Comparison of ENCODE assay signal across 10 cellular contexts in the genomic region with DNA sequence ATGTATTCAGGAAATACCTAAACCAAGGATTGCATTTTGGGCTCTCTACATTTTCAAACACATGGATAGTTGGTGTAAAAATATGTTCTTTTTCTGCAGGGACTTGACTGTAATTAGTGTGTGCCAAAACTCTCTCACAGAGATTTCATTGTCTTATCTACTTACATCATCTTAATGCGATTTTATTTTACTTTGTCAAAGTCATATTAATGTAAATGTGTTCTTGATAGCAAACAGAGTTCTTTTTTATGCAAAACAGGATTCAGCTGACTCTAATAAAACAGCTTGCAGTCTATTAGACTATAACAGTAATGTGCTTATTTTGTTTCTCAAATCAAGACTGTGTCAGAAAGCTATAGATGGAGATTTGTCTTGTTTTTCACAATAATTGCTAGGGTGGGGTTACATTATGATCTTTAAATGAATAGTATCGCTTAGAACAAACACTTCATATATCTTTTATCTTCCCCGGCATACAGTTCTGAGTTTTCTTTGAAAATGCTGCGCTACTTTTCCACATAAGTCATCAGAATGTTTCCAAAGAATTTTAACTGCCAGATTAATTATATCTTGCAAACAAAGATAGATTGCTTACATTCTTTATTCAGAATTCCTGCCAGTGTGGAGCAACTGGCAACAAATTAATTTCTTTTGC.
DNase-seq lines count a peak whose midpoint lies in the region; ATAC-seq and TF ChIP-seq lines count a peak whose summit lies in the region.
"Had no signal": no experiment of that assay in that cellular context is flagged by ENCODE, and none has a peak within 500 bp of the region (broad histone marks: within the 10 kb centered on the region; RNA-seq: fewer than 3 reads in every experiment).

No MANE protein-coding gene starts in this region.

- peaks cover 0 to 61% (median 28%) of the 10 kb centered on the region in 4 donors for H3K4me1 ChIP-seq in tibial artery

- H3K9me3 Mint-ChIP-seq in activated CD4-positive, alpha-beta T cell treated with anti-CD3 and anti-CD28 coated beads, Interleukin-2, amount 10 ng/mL, durations not matched to agents 24 days and 14 days: peaks cover 4% of the 10 kb centered on the region
- H3K9me3 Mint-ChIP-seq in activated CD4-positive, alpha-beta T cell treated with anti-CD3 and anti-CD28 coated beads, Interleukin-2, amount 10 ng/mL, durations not matched to agents 7 days and 5 days: no peaks in the 10 kb centered on the region
- H3K9me3 Mint-ChIP-seq: stimulated activated memory B cell treated with anti-CD40 and anti-IgM and Interleukin-4, amounts not matched to agents 10 μg/mL and 1 μg/mL and 100 μg/mL, for 72 hours had no signal

- H3K27me3 Mint-ChIP-seq in activated CD4-positive, alpha-beta T cell treated with anti-CD3 and anti-CD28 coated beads, Interleukin-2, amount 10 ng/mL, durations not matched to agents 24 days and 14 days: no peaks in the 10 kb centered on the region
- no peaks in the 10 kb centered on the region for H3K27me3 Mint-ChIP-seq in activated CD4-positive, alpha-beta T cell treated with anti-CD3 and anti-CD28 coated beads, Interleukin-2, amount 10 ng/mL, durations not matched to agents 7 days and 5 days
- H3K27me3 Mint-ChIP-seq: stimulated activated memory B cell treated with anti-CD40 and anti-IgM and Interleukin-4, amounts not matched to agents 10 μg/mL and 1 μg/mL and 100 μg/mL, for 72 hours had no signal

- TF ChIP-seq CTCF in tibial artery (IDR thresholded peaks at IDR 0.05): no peak

- intact Hi-C loops in left colon (cut with DNase I, micrococcal nuclease) (loop anchor here in 1 of 2 donors (10.0 kb wide), 1 partner anchor 82 kb away; no protein-coding TSS in a partner anchor), tibial artery (cut with DNase I; ENCODE audit: low total_unique reads) (no loop called here)
- intact Hi-C loops in activated CD4-positive, alpha-beta T cell treated with anti-CD3 and anti-CD28 coated beads, Interleukin-2, amount 10 ng/mL, durations not matched to agents 24 days and 14 days (cut with micrococcal nuclease): no loop called here

- POLR2A ChIA-PET in activated CD4-positive, alpha-beta T cell treated with anti-CD3 and anti-CD28 coated beads, Interleukin-2, amount 10 ng/mL, durations not matched to agents 7 days and 5 days (lab: Charles Lee): no interaction called here

- no peaks in the 10 kb centered on the region for H3K36me3 Mint-ChIP-seq in activated CD4-positive, alpha-beta T cell treated with anti-CD3 and anti-CD28 coated beads, Interleukin-2, amount 10 ng/mL, durations not matched to agents 24 days and 14 days (ENCODE audit: low read depth)
- H3K36me3 Mint-ChIP-seq in activated CD4-positive, alpha-beta T cell treated with anti-CD3 and anti-CD28 coated beads, Interleukin-2, amount 10 ng/mL, durations not matched to agents 7 days and 5 days (ENCODE audit: low read depth): no peaks in the 10 kb centered on the region
- H3K36me3 Mint-ChIP-seq: stimulated activated memory B cell treated with anti-CD40 and anti-IgM and Interleukin-4, amounts not matched to agents 10 μg/mL and 1 μg/mL and 100 μg/mL, for 72 hours had no signal

- H3K36me3 ChIP-seq in tibial artery: no peaks in the 10 kb centered on the region
- H3K36me3 ChIP-seq: WERI-Rb-1 had no signal

- CTCF ChIA-PET in activated CD4-positive, alpha-beta T cell treated with anti-CD3 and anti-CD28 coated beads, Interleukin-2, amount 10 ng/mL, durations not matched to agents 7 days and 5 days (lab: Charles Lee): interaction anchor here (0.8 to 1.4 kb wide), 2 partner anchors 13 kb away, joined by 3 read pairs; no protein-coding TSS in a partner anchor

- H3K4me3 ChIP-seq in tibial artery: no peak overlapping the region

- ATAC-seq in left colon: peak; percentile 21
- ATAC-seq: stimulated activated memory B cell treated with anti-CD40 and anti-IgM and Interleukin-4, amounts not matched to agents 10 μg/mL and 1 μg/mL and 100 μg/mL, for 72 hours had no signal

- no peak overlapping the region for H3K4me3 Mint-ChIP-seq in activated CD4-positive, alpha-beta T cell treated with anti-CD3 and anti-CD28 coated beads, Interleukin-2, amount 10 ng/mL, durations not matched to agents 24 days and 14 days
- no peak overlapping the region for H3K4me3 Mint-ChIP-seq in activated CD4-positive, alpha-beta T cell treated with anti-CD3 and anti-CD28 coated beads, Interleukin-2, amount 10 ng/mL, durations not matched to agents 7 days and 5 days
- H3K4me3 Mint-ChIP-seq: stimulated activated memory B cell treated with anti-CD40 and anti-IgM and Interleukin-4, amounts not matched to agents 10 μg/mL and 1 μg/mL and 100 μg/mL, for 72 hours had no signal

- peak; percentile 61 for DNase-seq in LoVo (ENCODE audit: low spot score)
- peak; percentile 32 for DNase-seq in astrocyte of the hippocampus (ENCODE audit: low read depth, low spot score)
- no peak for DNase-seq in left colon
- no peak for DNase-seq in tibial artery
- DNase-seq in activated CD4-positive, alpha-beta T cell treated with anti-CD3 and anti-CD28 coated beads for 48 hours: no peak
- no peak for DNase-seq in activated CD4-positive, alpha-beta T cell treated with anti-CD3 and anti-CD28 coated beads, Interleukin-2, amount 10 ng/mL, durations not matched to agents 24 days and 14 days
- no peak for DNase-seq in activated CD4-positive, alpha-beta T cell treated with anti-CD3 and anti-CD28 coated beads, Interleukin-2, amount 10 ng/mL, durations not matched to agents 7 days and 5 days
- DNase-seq: amniotic stem cell, WERI-Rb-1 had no signal

- H3K9me3 ChIP-seq in tibial artery: no peaks in the 10 kb centered on the region

- H3K27ac ChIP-seq in tibial artery: peak overlapping the region; percentile 45 to 74
- H3K27ac ChIP-seq: WERI-Rb-1 had no signal

- no peak overlapping the region for H3K27ac Mint-ChIP-seq in activated CD4-positive, alpha-beta T cell treated with anti-CD3 and anti-CD28 coated beads, Interleukin-2, amount 10 ng/mL, durations not matched to agents 24 days and 14 days
- no peak overlapping the region for H3K27ac Mint-ChIP-seq in activated CD4-positive, alpha-beta T cell treated with anti-CD3 and anti-CD28 coated beads, Interleukin-2, amount 10 ng/mL, durations not matched to agents 7 days and 5 days
- H3K27ac Mint-ChIP-seq: stimulated activated memory B cell treated with anti-CD40 and anti-IgM and Interleukin-4, amounts not matched to agents 10 μg/mL and 1 μg/mL and 100 μg/mL, for 72 hours had no signal

- peaks cover 7% of the 10 kb centered on the region for H3K4me1 Mint-ChIP-seq in activated CD4-positive, alpha-beta T cell treated with anti-CD3 and anti-CD28 coated beads, Interleukin-2, amount 10 ng/mL, durations not matched to agents 24 days and 14 days
- peaks cover 17% of the 10 kb centered on the region for H3K4me1 Mint-ChIP-seq in activated CD4-positive, alpha-beta T cell treated with anti-CD3 and anti-CD28 coated beads, Interleukin-2, amount 10 ng/mL, durations not matched to agents 7 days and 5 days
- H3K4me1 Mint-ChIP-seq: stimulated activated memory B cell treated with anti-CD40 and anti-IgM and Interleukin-4, amounts not matched to agents 10 μg/mL and 1 μg/mL and 100 μg/mL, for 72 hours had no signal

- no peaks in the 10 kb centered on the region for H3K27me3 ChIP-seq in tibial artery

Comparison
In these comparisons a context has a peak if more than half of its experiments do, and no peak if none do; other contexts are left out.
1. DNase-seq: peak in LoVo (single experiment) and astrocyte of the hippocampus (single experiment); none in left colon (0 of 2), tibial artery (0 of 2), activated CD4-positive, alpha-beta T cell treated with anti-CD3 and anti-CD28 coated beads for 48 hours (single experiment), activated CD4-positive, alpha-beta T cell treated with anti-CD3 and anti-CD28 coated beads, Interleukin-2, amount 10 ng/mL, durations not matched to agents 24 days and 14 days (single experiment) and activated CD4-positive, alpha-beta T cell treated with anti-CD3 and anti-CD28 coated beads, Interleukin-2, amount 10 ng/mL, durations not matched to agents 7 days and 5 days (single experiment).